In genomic region chr17:61398721-61399130, GRCh38 we compare ENCODE assay signal across 9 cellular contexts. TPM values are rescaled to one million over a fixed set of nuclear protein-coding genes. Genes with fewer than 3 reads are reported as not detected.
DNase-seq lines count a peak whose midpoint lies in the region; ATAC-seq and TF ChIP-seq lines count a peak whose summit lies in the region.
"Had no signal": no experiment of that assay in that cellular context is flagged by ENCODE, and none has a peak within 500 bp of the region (broad histone marks: within the 10 kb centered on the region; RNA-seq: fewer than 3 reads in every experiment).

No MANE protein-coding gene starts in this region.

- no peak for TF ChIP-seq CTCF in CD8-positive, alpha-beta T cell (IDR thresholded peaks at IDR 0.05)
- TF ChIP-seq CTCF in RWPE2 (IDR thresholded peaks at IDR 0.05; ENCODE audit: poor library complexity, severe bottlenecking) (no peak), osteocyte (IDR thresholded peaks at IDR 0.05) (no peak)

- H3K9me3 Mint-ChIP-seq in CD8-positive, alpha-beta T cell: no peaks in the 10 kb centered on the region
- no peaks in the 10 kb centered on the region for H3K9me3 Mint-ChIP-seq in osteocyte (ENCODE audit: unreplicated experiment)

- WGBS in esophagus, 2 donors: 3 to 4% methylated on average over 33 to 34 of the region's 34 CpGs

- no peaks in the 10 kb centered on the region for H3K36me3 Mint-ChIP-seq in CD8-positive, alpha-beta T cell
- H3K36me3 Mint-ChIP-seq in osteocyte (ENCODE audit: unreplicated experiment): peaks cover 9% of the 10 kb centered on the region

- peaks cover 31% of the 10 kb centered on the region for H3K27me3 ChIP-seq in CD8-positive, alpha-beta T cell (ENCODE audit: insufficient read depth, low read length)
- peaks cover 69% of the 10 kb centered on the region for H3K27me3 ChIP-seq in RWPE2 (ENCODE audit: insufficient read depth, poor library complexity, severe bottlenecking)
- peaks cover 0 to 41% of the 10 kb centered on the region in 2 donors for H3K27me3 ChIP-seq in esophagus (ENCODE audit: control insufficient read depth in 1 of 2, insufficient read depth in 2 of 2, low read length in 2 of 2)

- no peak for ATAC-seq in CD8-positive, alpha-beta T cell
- ATAC-seq in RWPE2 (ENCODE audit: low read depth) (peak; percentile 22), HG03521 (IDR thresholded peaks at IDR 0.05; ENCODE audit: unreplicated experiment) (no peak), HG02623 (IDR thresholded peaks at IDR 0.05; ENCODE audit: unreplicated experiment) (no peak), GM18519 (IDR thresholded peaks at IDR 0.05; ENCODE audit: low FRiP score, unreplicated experiment) (no peak)

- H3K4me3 ChIP-seq in CD8-positive, alpha-beta T cell (ENCODE audit: low read depth, low read length): no peak overlapping the region
- H3K4me3 ChIP-seq in RWPE2 (ENCODE audit: severe bottlenecking) (peak overlapping the region; percentile 43), esophagus (ENCODE audit: low read depth in 1 of 2, low read length in 2 of 2) (peak overlapping the region; percentile 46 to 51)

- no peak overlapping the region for H3K27ac ChIP-seq in CD8-positive, alpha-beta T cell (ENCODE audit: low read depth, low read length)
- no peak overlapping the region for H3K27ac ChIP-seq in RWPE2 (ENCODE audit: poor library complexity, severe bottlenecking)
- H3K27ac ChIP-seq in esophagus (ENCODE audit: low read depth in 2 of 2, low read length in 1 of 2): peak overlapping the region; percentile 56 to 89

- CTCF ChIA-PET in CD8-positive, alpha-beta T cell (lab: Charles Lee): interaction anchor here (0.8 to 1.2 kb wide), 2 partner anchors 9 to 11 kb away, joined by 3 to 4 read pairs; no protein-coding TSS in a partner anchor

- H3K27me3 Mint-ChIP-seq in CD8-positive, alpha-beta T cell (ENCODE audit: low read depth): peaks cover 53% of the 10 kb centered on the region
- no peaks in the 10 kb centered on the region for H3K27me3 Mint-ChIP-seq in osteocyte (ENCODE audit: unreplicated experiment)

- POLR2A ChIA-PET in CD8-positive, alpha-beta T cell (lab: Charles Lee): no interaction called here

- H3K4me3 Mint-ChIP-seq in CD8-positive, alpha-beta T cell: peak overlapping the region; percentile 66
- H3K4me3 Mint-ChIP-seq in osteocyte (ENCODE audit: unreplicated experiment): peak overlapping the region; percentile 80

- H3K9me3 ChIP-seq in CD8-positive, alpha-beta T cell (ENCODE audit: low read length): no peaks in the 10 kb centered on the region
- no peaks in the 10 kb centered on the region for H3K9me3 ChIP-seq in RWPE2 (ENCODE audit: severe bottlenecking)
- peaks cover 0 to 5% of the 10 kb centered on the region in 2 donors for H3K9me3 ChIP-seq in esophagus (ENCODE audit: control insufficient read depth in 2 of 2, insufficient read depth in 1 of 2, low read depth in 1 of 2, low read length in 1 of 2)

- intact Hi-C loops in CD8-positive, alpha-beta T cell (cut with DNase I, micrococcal nuclease): no loop called here

- H3K27ac Mint-ChIP-seq in CD8-positive, alpha-beta T cell: no peak overlapping the region
- peak overlapping the region; percentile 63 for H3K27ac Mint-ChIP-seq in osteocyte (ENCODE audit: unreplicated experiment)

- DNase-seq in CD8-positive, alpha-beta T cell: no peak
- no peak for DNase-seq in RWPE2 (ENCODE audit: low spot score)
- DNase-seq in osteocyte (ENCODE audit: extremely low spot score, unreplicated experiment): no peak
- no peak for DNase-seq in SW 1271 (lab: John Stamatoyannopoulos, UW)
- DNase-seq: NCI-H187 had no signal

- H3K4me1 ChIP-seq in CD8-positive, alpha-beta T cell (ENCODE audit: insufficient read depth, low read length): peaks cover 44% of the 10 kb centered on the region
- H3K4me1 ChIP-seq in RWPE2 (ENCODE audit: insufficient read depth, poor library complexity, severe bottlenecking) (no peaks in the 10 kb centered on the region), esophagus (ENCODE audit: control insufficient read depth in 2 of 2, insufficient read depth in 2 of 2, low read length in 1 of 2) (peaks cover 24 to 28% of the 10 kb centered on the region in 2 donors)

- H3K36me3 ChIP-seq in CD8-positive, alpha-beta T cell (ENCODE audit: insufficient read depth, low read length): no peaks in the 10 kb centered on the region
- no peaks in the 10 kb centered on the region for H3K36me3 ChIP-seq in RWPE2 (ENCODE audit: low read depth)
- no peaks in the 10 kb centered on the region for H3K36me3 ChIP-seq in esophagus (ENCODE audit: control insufficient read depth in 2 of 2, insufficient read depth in 2 of 2, low read length in 1 of 2)

- peaks cover 38% of the 10 kb centered on the region for H3K4me1 Mint-ChIP-seq in CD8-positive, alpha-beta T cell (ENCODE audit: low read depth)
- peaks cover 35% of the 10 kb centered on the region for H3K4me1 Mint-ChIP-seq in osteocyte (ENCODE audit: unreplicated experiment)

RNA-seq across cellular contexts. Expression of gene TBX2, which starts 0.9 kb away (rescaled TPM):
- not detected for total RNA-seq in CD8-positive, alpha-beta T cell
- polyA plus RNA-seq in esophagus: 1 to 10 TPM; 5.6 to 6.2 TPM
- 24.6 and 25.9 TPM in 2 replicates for total RNA-seq in osteocyte

RNA-seq across cellular contexts. Expression of gene TBX4, which starts 53.5 kb away (rescaled TPM):
- total RNA-seq in CD8-positive, alpha-beta T cell: not detected
- under 1 TPM in 1 of 2 donors, not detected in 1; 0.01 TPM for polyA plus RNA-seq in esophagus
- not detected in 2 replicates for total RNA-seq in osteocyte

Comparison
In these comparisons a context has a peak if more than half of its experiments do, and no peak if none do; other contexts are left out.
1. H3K27ac ChIP-seq: peak in esophagus (2 of 2); none in CD8-positive, alpha-beta T cell (single experiment) and RWPE2 (single experiment).
2. RNA of gene TBX2, which starts 0.9 kb away (total RNA-seq): 24.6 to 25.9 TPM in osteocyte; not detected in CD8-positive, alpha-beta T cell; every median in the first group is over 10 times any median in the second.